In genomic region chr16:84040823-84041391, GRCh38 we compare ENCODE assay signal across 13 cellular contexts. TPM values are rescaled to one million over a fixed set of nuclear protein-coding genes. Genes with fewer than 3 reads are reported as not detected.
DNase-seq lines count a peak whose midpoint lies in the region; ATAC-seq and TF ChIP-seq lines count a peak whose summit lies in the region.
"Had no signal": no experiment of that assay in that cellular context is flagged by ENCODE, and none has a peak within 500 bp of the region (broad histone marks: within the 10 kb centered on the region; RNA-seq: fewer than 3 reads in every experiment).

No MANE protein-coding gene starts in this region.

- H4K8ac ChIP-seq in H9 (replicated peaks; ENCODE audit: insufficient read length, low read depth, low read length), result no peak overlapping the region

- H2BK120ac ChIP-seq in H9 (ENCODE audit: low read depth, low read length, poor library complexity, severe bottlenecking), result no peak overlapping the region

- no peak overlapping the region for H3K27ac ChIP-seq in H9 (ENCODE audit: insufficient read length, low read depth, low read length)
- H3K27ac ChIP-seq: left lung had no signal

- no peaks in the 10 kb centered on the region for H3K23me2 ChIP-seq in H9 (ENCODE audit: insufficient read length, low read depth, low read length, poor library complexity, severe bottlenecking)

- no peak overlapping the region for H3K23ac ChIP-seq in H9 (ENCODE audit: insufficient read length, low read depth, low read length)

- peaks cover 2% of the 10 kb centered on the region for H3K9me3 Mint-ChIP-seq in activated naive CD8-positive, alpha-beta T cell treated with anti-CD3 and anti-CD28 coated beads, Interleukin-2, amount 50 U/mL, for 24 hours
- peaks cover 1 to 2% of the 10 kb centered on the region in 2 experiments for H3K9me3 Mint-ChIP-seq in H9
- H3K9me3 Mint-ChIP-seq: activated naive CD4-positive, alpha-beta T cell treated with anti-CD3 and anti-CD28 coated beads, Interleukin-2, amount 50 U/mL, for 24 hours had no signal

- H3K9me3 ChIP-seq in H9 (ENCODE audit: control insufficient read depth, low read depth, low read length), result no peaks in the 10 kb centered on the region

- no peak overlapping the region for H2AFZ ChIP-seq in H9 (ENCODE audit: low read length)

- DNase-seq in Daoy (ENCODE audit: low read depth), result peak; percentile 57
- peak; percentile 76 for DNase-seq in M059J (ENCODE audit: low read depth)
- peak; percentile 16 for DNase-seq in cerebellar cortex (ENCODE audit: low spot score)
- DNase-seq in posterior cingulate gyrus, result peak in 9 of 10 donors; percentile 21 to 90 (median 42)
- no peak for DNase-seq in activated naive CD8-positive, alpha-beta T cell treated with anti-CD3 and anti-CD28 coated beads, Interleukin-2, amount 50 U/mL, for 24 hours
- DNase-seq in H9, result no peak
- DNase-seq: dermis blood vessel endothelial cell; stimulated activated CD4-positive, alpha-beta T cell treated with anti-CD3 and anti-CD28 coated beads, Interleukin-4, amount 100 ng/mL, for 1 hour; stimulated activated naive CD4-positive, alpha-beta T cell treated with Interleukin-2 at 50 U/mL for 16 hours had no signal

- no peak overlapping the region for H3K9ac ChIP-seq in H9 (ENCODE audit: extremely low read depth, insufficient read length, low read length)

- no peak overlapping the region for H3K4me3 Mint-ChIP-seq in activated naive CD8-positive, alpha-beta T cell treated with anti-CD3 and anti-CD28 coated beads, Interleukin-2, amount 50 U/mL, for 24 hours
- no peak overlapping the region for H3K4me3 Mint-ChIP-seq in H9
- H3K4me3 Mint-ChIP-seq: activated naive CD4-positive, alpha-beta T cell treated with anti-CD3 and anti-CD28 coated beads, Interleukin-2, amount 50 U/mL, for 24 hours; T-helper 2 cell treated with Interferon-gamma antibody and Interleukin-4, amounts not matched to agents 5 μg/mL and 100 μg/mL, for 36 hours had no signal

- no peak overlapping the region for H2AK5ac ChIP-seq in H9 (ENCODE audit: insufficient read length, low read length)

- intact Hi-C loops in posterior cingulate gyrus (cut with DNase I), result no loop called here

- TF ChIP-seq CTCF in H9 (conservative IDR thresholded peaks at IDR 0.05), result no peak

- no peak overlapping the region for H4K91ac ChIP-seq in H9 (ENCODE audit: insufficient read length, low read depth, low read length)

- no peak overlapping the region for H3K18ac ChIP-seq in H9 (ENCODE audit: insufficient read length, low read depth, low read length)

- H4K5ac ChIP-seq in H9 (ENCODE audit: insufficient read length, low read depth, low read length), result no peak overlapping the region

- H3K4me1 Mint-ChIP-seq in activated naive CD8-positive, alpha-beta T cell treated with anti-CD3 and anti-CD28 coated beads, Interleukin-2, amount 50 U/mL, for 24 hours, result peaks cover 2% of the 10 kb centered on the region
- peaks cover 24 to 42% of the 10 kb centered on the region in 2 experiments for H3K4me1 Mint-ChIP-seq in H9
- H3K4me1 Mint-ChIP-seq: activated naive CD4-positive, alpha-beta T cell treated with anti-CD3 and anti-CD28 coated beads, Interleukin-2, amount 50 U/mL, for 24 hours had no signal

- H3K79me2 ChIP-seq in H9 (ENCODE audit: insufficient read depth, low read length), result no peaks in the 10 kb centered on the region

- no peak overlapping the region for H2BK20ac ChIP-seq in H9 (ENCODE audit: low read depth, low read length, poor library complexity, severe bottlenecking)

- WGBS in H9 (ENCODE audit: extremely low coverage, insufficient read length, low lambda C conversion rate), result no CpG with 5 or more reads among the region's 26 CpGs

- no peak overlapping the region for H2BK15ac ChIP-seq in H9 (ENCODE audit: low read depth, low read length)

- no peak overlapping the region for H3K4me2 ChIP-seq in H9 (ENCODE audit: insufficient read depth, insufficient read length, low read length)

- no peak overlapping the region for H2BK12ac ChIP-seq in H9 (ENCODE audit: insufficient read length, low read depth, low read length)

- peaks cover 39% of the 10 kb centered on the region for H3K27me3 Mint-ChIP-seq in activated naive CD8-positive, alpha-beta T cell treated with anti-CD3 and anti-CD28 coated beads, Interleukin-2, amount 50 U/mL, for 24 hours
- H3K27me3 Mint-ChIP-seq in H9 (ENCODE audit: low read depth), result peaks cover 24% of the 10 kb centered on the region

- H2BK5ac ChIP-seq in H9 (ENCODE audit: insufficient read length, low read length), result no peak overlapping the region

- no peak overlapping the region for H3K27ac Mint-ChIP-seq in activated naive CD8-positive, alpha-beta T cell treated with anti-CD3 and anti-CD28 coated beads, Interleukin-2, amount 50 U/mL, for 24 hours
- no peak overlapping the region for H3K27ac Mint-ChIP-seq in H9
- H3K27ac Mint-ChIP-seq: activated naive CD4-positive, alpha-beta T cell treated with anti-CD3 and anti-CD28 coated beads, Interleukin-2, amount 50 U/mL, for 24 hours; T-helper 2 cell treated with Interferon-gamma antibody and Interleukin-4, amounts not matched to agents 5 μg/mL and 100 μg/mL, for 36 hours had no signal

- no peaks in the 10 kb centered on the region for H4K20me1 ChIP-seq in H9 (ENCODE audit: control insufficient read depth, insufficient read depth, insufficient read length)

- no peaks in the 10 kb centered on the region for H3K27me3 ChIP-seq in H9 (ENCODE audit: insufficient read depth, low read length)

- H3K79me1 ChIP-seq in H9 (ENCODE audit: insufficient read depth, low read depth, low read length, poor library complexity, severe bottlenecking), result no peaks in the 10 kb centered on the region

- no peaks in the 10 kb centered on the region; the same call in 1 of the 2 replicates for H3K4me1 ChIP-seq in H9 (ENCODE audit: insufficient read depth, low read length)

- H3T11ph ChIP-seq in H9 (ENCODE audit: low read length), result no peak overlapping the region

- ATAC-seq in HG02938 (IDR thresholded peaks at IDR 0.05; ENCODE audit: unreplicated experiment), result no peak
- no peak for ATAC-seq in activated naive CD8-positive, alpha-beta T cell treated with anti-CD3 and anti-CD28 coated beads, Interleukin-2, amount 50 U/mL, for 24 hours
- ATAC-seq: left lung had no signal

- no peak overlapping the region for H3K56ac ChIP-seq in H9 (ENCODE audit: insufficient read length, low read depth, low read length)

- no peaks in the 10 kb centered on the region for H3K36me3 Mint-ChIP-seq in activated naive CD8-positive, alpha-beta T cell treated with anti-CD3 and anti-CD28 coated beads, Interleukin-2, amount 50 U/mL, for 24 hours (ENCODE audit: low read depth)
- H3K36me3 Mint-ChIP-seq in H9 (ENCODE audit: insufficient read depth in 1 of 3, low read depth in 3 of 3), result peaks cover 0 to 4% (median 1%) of the 10 kb centered on the region in 3 experiments; a peak in 1 of 7 replicates
- H3K36me3 Mint-ChIP-seq: activated naive CD4-positive, alpha-beta T cell treated with anti-CD3 and anti-CD28 coated beads, Interleukin-2, amount 50 U/mL, for 24 hours had no signal

- H3K14ac ChIP-seq in H9 (ENCODE audit: insufficient read depth, low read length), result no peak overlapping the region

- H3K4ac ChIP-seq in H9 (ENCODE audit: low read depth, low read length), result no peak overlapping the region

RNA-seq across cellular contexts. Expression of gene SLC38A8, which starts 1.7 kb away (rescaled TPM):
- total RNA-seq in Daoy (2014; rRNA removed; shearing (Covaris generic)), result not detected in 2 replicates
- total RNA-seq in M059J (2014; rRNA removed; shearing (Covaris generic)), result 0.42 TPM in 1 of 2 replicates, not detected in the other
- total RNA-seq in H9 (2021), result 0.35 TPM in 1 of 2 replicates, not detected in the other
- total RNA-seq: dermis blood vessel endothelial cell had no signal

Comparison
In these comparisons a context has a peak if more than half of its experiments do, and no peak if none do; other contexts are left out.
1. DNase-seq: peak in Daoy (single experiment), M059J (single experiment), cerebellar cortex (single experiment) and posterior cingulate gyrus (9 of 10); none in activated naive CD8-positive, alpha-beta T cell treated with anti-CD3 and anti-CD28 coated beads, Interleukin-2, amount 50 U/mL, for 24 hours (single experiment) and H9 (single experiment).